Comparison of ENCODE assay signal across 13 cellular contexts in genomic region chr15:78456391-78456790, GRCh38. TPM values are rescaled to one million over a fixed set of nuclear protein-coding genes. Genes with fewer than 3 reads are reported as not detected.
DNase-seq lines count a peak whose midpoint lies in the region; ATAC-seq and TF ChIP-seq lines count a peak whose summit lies in the region.
"Had no signal": no experiment of that assay in that cellular context is flagged by ENCODE, and none has a peak within 500 bp of the region (broad histone marks: within the 10 kb centered on the region; RNA-seq: fewer than 3 reads in every experiment).

No MANE protein-coding gene starts in this region.

- H3K27ac ChIP-seq in heart right ventricle = peak overlapping the region in 9 of 10 donors; percentile 4 to 74 (median 58)
- H3K27ac ChIP-seq in adrenal gland = peak overlapping the region; percentile 78 to 91 (median 89)
- no peak overlapping the region for H3K27ac ChIP-seq in trophoblast cell (ENCODE audit: low read depth, low read length)
- H3K27ac ChIP-seq in vagina = peak overlapping the region; percentile 53
- H3K27ac ChIP-seq in H9 (ENCODE audit: insufficient read length, low read depth, low read length) = no peak overlapping the region
- H3K27ac ChIP-seq in brain microvascular endothelial cell = no peak overlapping the region
- H3K27ac ChIP-seq: body of pancreas had no signal

- no peaks in the 10 kb centered on the region for H3K79me1 ChIP-seq in trophoblast cell (ENCODE audit: low read length)
- peaks cover 13% of the 10 kb centered on the region for H3K79me1 ChIP-seq in H9 (ENCODE audit: insufficient read depth, low read depth, low read length, poor library complexity, severe bottlenecking)

- H3K9ac ChIP-seq in trophoblast cell (ENCODE audit: low read length) = no peak overlapping the region
- no peak overlapping the region for H3K9ac ChIP-seq in H9 (ENCODE audit: extremely low read depth, insufficient read length, low read length)

- H4K91ac ChIP-seq in trophoblast cell (ENCODE audit: low read depth, low read length) = no peak overlapping the region
- no peak overlapping the region for H4K91ac ChIP-seq in H9 (ENCODE audit: insufficient read length, low read depth, low read length)

- H3K27ac Mint-ChIP-seq in H9 = no peak overlapping the region
- H3K27ac Mint-ChIP-seq: activated CD4-positive, alpha-beta T cell treated with anti-CD3 and anti-CD28 coated beads, Interleukin-2, amount 10 ng/mL, durations not matched to agents 7 days and 5 days had no signal

- H2BK12ac ChIP-seq in trophoblast cell (ENCODE audit: low read length) (no peak overlapping the region), H9 (ENCODE audit: insufficient read length, low read depth, low read length) (no peak overlapping the region)

- peaks cover 0 to 4% (median 0%) of the 10 kb centered on the region in 3 experiments; a peak in 1 of 7 replicates for H3K36me3 Mint-ChIP-seq in H9 (ENCODE audit: insufficient read depth in 1 of 3, low read depth in 3 of 3)

- no peak overlapping the region for H3K23ac ChIP-seq in trophoblast cell (ENCODE audit: low read length)
- no peak overlapping the region for H3K23ac ChIP-seq in H9 (ENCODE audit: insufficient read length, low read depth, low read length)

- no peak overlapping the region for H3K4me3 ChIP-seq in heart right ventricle
- H3K4me3 ChIP-seq in adrenal gland = peak overlapping the region in 1 of 4 donors; percentile 32
- H3K4me3 ChIP-seq in trophoblast cell (ENCODE audit: low read depth, low read length) = no peak overlapping the region
- no peak overlapping the region for H3K4me3 ChIP-seq in vagina
- H3K4me3 ChIP-seq in brain microvascular endothelial cell (ENCODE audit: low read depth, low read length) = no peak overlapping the region
- H3K4me3 ChIP-seq: body of pancreas, testis had no signal

- H3K27me3 ChIP-seq in heart right ventricle = no peaks in the 10 kb centered on the region
- H3K27me3 ChIP-seq in adrenal gland = no peaks in the 10 kb centered on the region
- no peaks in the 10 kb centered on the region for H3K27me3 ChIP-seq in trophoblast cell (ENCODE audit: insufficient read depth, low read length)
- no peaks in the 10 kb centered on the region for H3K27me3 ChIP-seq in vagina
- H3K27me3 ChIP-seq in H9 (ENCODE audit: insufficient read depth, low read length) = no peaks in the 10 kb centered on the region
- H3K27me3 ChIP-seq in brain microvascular endothelial cell (replicated peaks) = no peaks in the 10 kb centered on the region
- H3K27me3 ChIP-seq: body of pancreas, testis had no signal

- H2AK5ac ChIP-seq in trophoblast cell (ENCODE audit: low read length) (no peak overlapping the region), H9 (ENCODE audit: insufficient read length, low read length) (no peak overlapping the region)

- H4K5ac ChIP-seq in H9 (ENCODE audit: insufficient read length, low read depth, low read length) = no peak overlapping the region

- H2BK15ac ChIP-seq in H9 (ENCODE audit: low read depth, low read length) = no peak overlapping the region

- peaks cover 10% of the 10 kb centered on the region for H3K79me2 ChIP-seq in trophoblast cell (ENCODE audit: control insufficient read depth, insufficient read depth, low read length, poor library complexity)
- H3K79me2 ChIP-seq in H9 (ENCODE audit: insufficient read depth, low read length) = peaks cover 39% of the 10 kb centered on the region; the same call in 1 of the 2 replicates

- no peak overlapping the region for H2BK20ac ChIP-seq in H9 (ENCODE audit: low read depth, low read length, poor library complexity, severe bottlenecking)

- peaks cover 30 to 42% of the 10 kb centered on the region in 2 experiments for H3K4me1 Mint-ChIP-seq in H9

- no peaks in the 10 kb centered on the region for H3K23me2 ChIP-seq in H9 (ENCODE audit: insufficient read length, low read depth, low read length, poor library complexity, severe bottlenecking)

- no peak overlapping the region for H3K4me3 Mint-ChIP-seq in H9
- H3K4me3 Mint-ChIP-seq: activated CD4-positive, alpha-beta T cell treated with anti-CD3 and anti-CD28 coated beads, Interleukin-2, amount 10 ng/mL, durations not matched to agents 7 days and 5 days had no signal

- H3K18ac ChIP-seq in trophoblast cell (ENCODE audit: low read length) (no peak overlapping the region), H9 (ENCODE audit: insufficient read length, low read depth, low read length) (no peak overlapping the region)

- no peaks in the 10 kb centered on the region for H3K9me3 ChIP-seq in heart right ventricle
- H3K9me3 ChIP-seq in adrenal gland (replicated peaks in 1 of 3) = no peaks in the 10 kb centered on the region
- H3K9me3 ChIP-seq in trophoblast cell (ENCODE audit: insufficient read depth, low read depth, low read length) = no peaks in the 10 kb centered on the region
- no peaks in the 10 kb centered on the region for H3K9me3 ChIP-seq in vagina
- no peaks in the 10 kb centered on the region for H3K9me3 ChIP-seq in H9 (ENCODE audit: control insufficient read depth, low read depth, low read length)
- H3K9me3 ChIP-seq: body of pancreas, testis had no signal

- H3K14ac ChIP-seq in trophoblast cell (ENCODE audit: low read length) = no peak overlapping the region
- H3K14ac ChIP-seq in H9 (ENCODE audit: insufficient read depth, low read length) = no peak overlapping the region

- H3K4me1 ChIP-seq in heart right ventricle = peaks cover 11 to 75% (median 62%) of the 10 kb centered on the region in 9 donors
- H3K4me1 ChIP-seq in adrenal gland (replicated peaks in 1 of 2) = peaks cover 57 to 88% of the 10 kb centered on the region in 2 donors
- no peaks in the 10 kb centered on the region for H3K4me1 ChIP-seq in trophoblast cell (ENCODE audit: control insufficient read depth in 1 of 2, insufficient read depth in 2 of 2, low read length in 2 of 2)
- peaks cover 87% of the 10 kb centered on the region for H3K4me1 ChIP-seq in vagina
- peaks cover 10% of the 10 kb centered on the region; the same call in 1 of the 2 replicates for H3K4me1 ChIP-seq in H9 (ENCODE audit: insufficient read depth, low read length)

- TF ChIP-seq CTCF in heart right ventricle (IDR thresholded peaks at IDR 0.05) (no peak), adrenal gland (IDR thresholded peaks at IDR 0.05) (no peak), vagina (IDR thresholded peaks at IDR 0.05) (no peak), H9 (conservative IDR thresholded peaks at IDR 0.05) (no peak), brain microvascular endothelial cell (IDR thresholded peaks at IDR 0.05; ENCODE audit: low read depth, low read length, missing control alignments) (no peak)

- H2AFZ ChIP-seq in trophoblast cell (ENCODE audit: insufficient read depth, low read length, poor library complexity) (no peak overlapping the region), H9 (ENCODE audit: low read length) (no peak overlapping the region)

- ATAC-seq in heart right ventricle (peak in 2 of 8 donors; percentile 44 to 68), Right ventricle myocardium inferior (no peak)

- no peak overlapping the region for H4K12ac ChIP-seq in trophoblast cell (ENCODE audit: low read depth, low read length)

- no peak overlapping the region for H3T11ph ChIP-seq in H9 (ENCODE audit: low read length)

- H2BK120ac ChIP-seq in trophoblast cell (ENCODE audit: insufficient read depth, low read length, poor library complexity) (no peak overlapping the region), H9 (ENCODE audit: low read depth, low read length, poor library complexity, severe bottlenecking) (no peak overlapping the region)

- H3K27me3 Mint-ChIP-seq in H9 (ENCODE audit: low read depth) = no peaks in the 10 kb centered on the region
- H3K27me3 Mint-ChIP-seq: activated CD4-positive, alpha-beta T cell treated with anti-CD3 and anti-CD28 coated beads, Interleukin-2, amount 10 ng/mL, durations not matched to agents 7 days and 5 days had no signal

- H4K8ac ChIP-seq in trophoblast cell (ENCODE audit: low read depth, low read length) (no peak overlapping the region), H9 (replicated peaks; ENCODE audit: insufficient read length, low read depth, low read length) (no peak overlapping the region)

- H3K4ac ChIP-seq in trophoblast cell (ENCODE audit: low read depth, low read length) (peak overlapping the region; percentile 76), H9 (ENCODE audit: low read depth, low read length) (no peak overlapping the region)

- no peaks in the 10 kb centered on the region for H4K20me1 ChIP-seq in H9 (ENCODE audit: control insufficient read depth, insufficient read depth, insufficient read length)

- H2BK5ac ChIP-seq in trophoblast cell (ENCODE audit: low read depth, low read length, poor library complexity) = no peak overlapping the region
- no peak overlapping the region for H2BK5ac ChIP-seq in H9 (ENCODE audit: insufficient read length, low read length)

- peaks cover 0 to 18% (median 0%) of the 10 kb centered on the region in 9 donors for H3K36me3 ChIP-seq in heart right ventricle
- H3K36me3 ChIP-seq in adrenal gland (replicated peaks in 1 of 2) = no peaks in the 10 kb centered on the region
- peaks cover 0 to 2% of the 10 kb centered on the region in 2 experiments for H3K36me3 ChIP-seq in trophoblast cell (ENCODE audit: control insufficient read depth in 1 of 2, insufficient read depth in 2 of 2, low read length in 2 of 2)
- H3K36me3 ChIP-seq in vagina = no peaks in the 10 kb centered on the region
- no peaks in the 10 kb centered on the region for H3K36me3 ChIP-seq in brain microvascular endothelial cell (replicated peaks)

- 73 to 84% methylated on average over 7 of the region's 7 CpGs for WGBS in heart right ventricle, 2 donors
- 49 to 68% (median 61%) methylated on average over 7 of the region's 7 CpGs for WGBS in adrenal gland, 4 donors
- no CpG with 5 or more reads among the region's 7 CpGs for WGBS in trophoblast cell (ENCODE audit: extremely low coverage, insufficient coverage, insufficient read length)
- no CpG with 5 or more reads among the region's 7 CpGs for WGBS in H9 (ENCODE audit: extremely low coverage, insufficient read length, low lambda C conversion rate)

- no peak for TF ChIP-seq POLR2A in adrenal gland (IDR thresholded peaks at IDR 0.05)
- no peak for TF ChIP-seq POLR2A in vagina (IDR thresholded peaks at IDR 0.05)

- no peaks in the 10 kb centered on the region for H3K9me3 Mint-ChIP-seq in H9
- H3K9me3 Mint-ChIP-seq: activated CD4-positive, alpha-beta T cell treated with anti-CD3 and anti-CD28 coated beads, Interleukin-2, amount 10 ng/mL, durations not matched to agents 7 days and 5 days had no signal

- no peak for DNase-seq in heart right ventricle
- no peak for DNase-seq in Right ventricle myocardium inferior (ENCODE audit: missing footprints)
- DNase-seq in adrenal gland = peak in 4 of 7 donors; percentile 37 to 70 (median 57)
- DNase-seq in trophoblast cell = no peak
- DNase-seq in vagina (ENCODE audit: extremely low spot score in 2 of 2) = no peak
- no peak for DNase-seq in H9
- DNase-seq in brain microvascular endothelial cell = no peak
- no peak for DNase-seq in pons (ENCODE audit: low spot score)
- DNase-seq: activated CD4-positive, alpha-beta T cell treated with anti-CD3 and anti-CD28 coated beads, Interleukin-2, amount 10 ng/mL, durations not matched to agents 7 days and 5 days; activated CD8-positive, alpha-beta memory T cell treated with anti-CD3 and anti-CD28 coated beads, Interleukin-2, amount 50 U/mL, for 48 hours; activated naive CD4-positive, alpha-beta T cell treated with Interleukin-2 at 50 U/mL for 16 hours; testis had no signal

- no peak overlapping the region for H3K56ac ChIP-seq in H9 (ENCODE audit: insufficient read length, low read depth, low read length)

- in situ Hi-C loops in brain microvascular endothelial cell (cut with HindIII; ENCODE audit: low pct_ligation_motif_present, low sequenced_read_pairs) = no loop called here

- intact Hi-C loops in heart right ventricle (cut with DNase I) = no loop called here
- intact Hi-C loops in Right ventricle myocardium inferior (cut with DNase I) = no loop called here
- intact Hi-C loops in adrenal gland (cut with DNase I) = no loop called here
- intact Hi-C loops in vagina (cut with DNase I) = no loop called here

- H3K4me2 ChIP-seq in trophoblast cell (ENCODE audit: low read length) (no peak overlapping the region), H9 (ENCODE audit: insufficient read depth, insufficient read length, low read length) (no peak overlapping the region)

RNA-seq across cellular contexts. Expression of gene IREB2, which starts 18.4 kb away (rescaled TPM):
- total RNA-seq in heart right ventricle = 10 to 100 TPM; 27.1 to 39.8 (median 31.5) TPM
- polyA plus RNA-seq in heart right ventricle = 1 to 10 TPM; 6.0 to 6.8 TPM
- 22.5 TPM for total RNA-seq in Right ventricle myocardium inferior
- total RNA-seq in adrenal gland = 100 to 1,000 TPM in 2 of 8 donors, 10 to 100 TPM in 6; 54.8 to 148 (median 94.4) TPM
- polyA plus RNA-seq in adrenal gland = 10 to 100 TPM; 11.8 to 57.5 (median 25.8) TPM
- 31.5 and 31.9 TPM in 2 replicates for polyA plus RNA-seq in trophoblast cell (2013)
- total RNA-seq in vagina = 40.8 TPM
- total RNA-seq in H9 (2021) = 87.6 and 93.3 TPM in 2 replicates

RNA-seq across cellular contexts. Expression of gene HYKK, which starts 51.0 kb away (rescaled TPM):
- 1 to 10 TPM; 4.3 to 7.7 (median 7.1) TPM for total RNA-seq in heart right ventricle
- polyA plus RNA-seq in heart right ventricle = 1 to 10 TPM; 2.2 to 3.6 TPM
- total RNA-seq in Right ventricle myocardium inferior = 4.4 TPM
- total RNA-seq in adrenal gland = 10 to 100 TPM in 2 of 8 donors, 1 to 10 TPM in 6; 4.8 to 17.1 (median 8.0) TPM
- 1 to 10 TPM; 3.1 to 7.0 (median 5.5) TPM for polyA plus RNA-seq in adrenal gland
- polyA plus RNA-seq in trophoblast cell (2013) = 0.49 and 0.55 TPM in 2 replicates
- total RNA-seq in vagina = 9.6 TPM
- 2.4 and 3.1 TPM in 2 replicates for total RNA-seq in H9 (2021)

Comparison
In these comparisons a context has a peak if more than half of its experiments do, and no peak if none do; other contexts are left out.
1. DNase-seq: peak in adrenal gland (4 of 7); none in heart right ventricle (0 of 2), Right ventricle myocardium inferior (single experiment), trophoblast cell (0 of 2), vagina (0 of 2), H9 (single experiment), brain microvascular endothelial cell (single experiment) and pons (single experiment).
2. H3K27ac ChIP-seq: peak in heart right ventricle (9 of 10), adrenal gland (5 of 5) and vagina (single experiment); none in trophoblast cell (single experiment), H9 (single experiment) and brain microvascular endothelial cell (single experiment).